In the genomic region with DNA sequence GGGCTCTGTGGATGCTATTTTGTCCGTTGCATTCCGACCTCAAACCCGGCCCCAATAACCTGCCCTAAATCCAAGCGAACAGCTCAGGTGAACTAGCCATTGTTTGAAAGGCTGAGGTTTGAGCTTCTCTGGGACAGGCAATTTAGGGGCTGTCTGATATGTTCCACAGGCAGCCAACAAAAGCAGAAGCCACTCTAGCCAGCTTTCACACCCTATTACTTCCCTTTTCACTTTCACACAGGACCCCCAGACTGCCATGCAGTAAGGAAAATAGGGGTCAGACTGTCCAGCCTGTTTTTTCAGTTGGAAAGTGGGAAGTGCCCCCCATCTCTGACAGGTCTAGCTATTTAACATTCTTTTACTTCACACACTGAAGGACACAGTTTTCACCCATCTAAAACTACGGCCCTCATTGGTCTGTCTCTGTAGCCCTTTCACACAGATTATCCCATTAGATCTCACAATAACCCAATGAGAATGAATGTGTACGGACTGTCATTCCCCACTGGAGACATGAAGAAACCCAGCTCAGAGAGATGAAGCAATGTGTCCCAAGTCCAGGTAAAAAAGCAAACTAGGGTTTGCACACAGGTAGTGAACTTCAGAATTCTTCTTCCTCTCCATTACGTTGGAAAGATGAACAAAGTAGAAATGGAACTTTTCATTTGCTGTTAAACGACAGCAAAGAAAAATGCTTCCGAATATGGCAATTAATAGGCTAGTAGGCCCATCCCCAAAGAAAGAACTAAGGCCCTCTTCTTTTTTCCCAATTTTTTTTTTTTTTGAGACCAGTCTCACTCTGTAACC, we compare ENCODE assay signal across 10 cellular contexts. TPM values are rescaled to one million over a fixed set of nuclear protein-coding genes. Genes with fewer than 3 reads are reported as not detected.
DNase-seq lines count a peak whose midpoint lies in the region; ATAC-seq and TF ChIP-seq lines count a peak whose summit lies in the region.
"Had no signal": no experiment of that assay in that cellular context is flagged by ENCODE, and none has a peak within 500 bp of the region (broad histone marks: within the 10 kb centered on the region; RNA-seq: fewer than 3 reads in every experiment).

No MANE protein-coding gene starts in this region.

- no peaks in the 10 kb centered on the region for H3K27me3 ChIP-seq in CD8-positive, alpha-beta T cell (ENCODE audit: insufficient read depth, low read length)
- H3K27me3 ChIP-seq in adipocyte (replicated peaks; ENCODE audit: control insufficient read depth, insufficient read depth, low read length) (no peaks in the 10 kb centered on the region), thyroid gland (no peaks in the 10 kb centered on the region)
- H3K27me3 ChIP-seq: left lung had no signal

- H3K36me3 ChIP-seq in CD8-positive, alpha-beta T cell (ENCODE audit: insufficient read depth, low read length) = no peaks in the 10 kb centered on the region
- H3K36me3 ChIP-seq in adipocyte (ENCODE audit: control insufficient read depth, insufficient read depth, low read length, severe bottlenecking) (no peaks in the 10 kb centered on the region), thyroid gland (no peaks in the 10 kb centered on the region)
- H3K36me3 ChIP-seq: left lung had no signal

- no peak for ATAC-seq in CD8-positive, alpha-beta T cell
- ATAC-seq in naive thymus-derived CD8-positive, alpha-beta T cell = no peak
- ATAC-seq in HG03442 (IDR thresholded peaks at IDR 0.05; ENCODE audit: unreplicated experiment) (no peak), HG03342 (IDR thresholded peaks at IDR 0.05; ENCODE audit: unreplicated experiment) (no peak), GM19455 (IDR thresholded peaks at IDR 0.05; ENCODE audit: unreplicated experiment) (no peak)
- ATAC-seq: left lung had no signal

- intact Hi-C loops in CD8-positive, alpha-beta T cell (cut with DNase I, micrococcal nuclease) = loop anchor here (2.0 to 5.0 kb wide), 5 partner anchors 14 to 1583 kb away; partner anchors contain the start of genes KIF9 (in 1 of the 2), KLHL18 (in 1 of the 2) and PFKFB4 (in 1 of the 2)
- intact Hi-C loops in thyroid gland (cut with DNase I) = no loop called here

- no peak overlapping the region for H3K4me3 ChIP-seq in CD8-positive, alpha-beta T cell (ENCODE audit: low read depth, low read length)
- H3K4me3 ChIP-seq in adipocyte (ENCODE audit: low read length) = peak overlapping the region; percentile 94
- no peak overlapping the region for H3K4me3 ChIP-seq in thyroid gland (replicated peaks in 1 of 3)

- no peak overlapping the region for H3K9ac ChIP-seq in adipocyte (ENCODE audit: low read length)

- no peak for DNase-seq in CD8-positive, alpha-beta T cell
- DNase-seq in KBM-7 (peak; percentile 76), adipocyte (ENCODE audit: low read depth) (no peak), thyroid gland (no peak)
- peak in 1 of 10 donors; percentile 27 for DNase-seq in naive thymus-derived CD8-positive, alpha-beta T cell
- DNase-seq: left lung, NCI-H1105 treated with DMSO at 0.1 percent for 48 hours had no signal

- H3K4me1 Mint-ChIP-seq in CD8-positive, alpha-beta T cell (ENCODE audit: low read depth) = peaks cover 74% of the 10 kb centered on the region
- H3K4me1 Mint-ChIP-seq in naive thymus-derived CD8-positive, alpha-beta T cell = peaks cover 45 to 85% (median 81%) of the 10 kb centered on the region in 4 donors

- CTCF ChIA-PET in CD8-positive, alpha-beta T cell (lab: Charles Lee) = interaction anchor here (1.0 to 3.0 kb wide), 2 partner anchors 20 to 24 kb away, joined by 3 to 15 read pairs; no protein-coding TSS in a partner anchor

- POLR2A ChIA-PET in CD8-positive, alpha-beta T cell (lab: Charles Lee) = interaction anchor here (1.2 kb wide), 1 partner anchor 27 kb away, joined by 5 read pairs; no protein-coding TSS in a partner anchor
- POLR2A ChIA-PET in naive thymus-derived CD8-positive, alpha-beta T cell (lab: Charles Lee) = interaction anchor here (0.7 to 3.3 kb wide), 2 partner anchors 34 to 46 kb away, joined by 3 to 25 read pairs; no protein-coding TSS in a partner anchor

- peaks cover 39% of the 10 kb centered on the region for H3K36me3 Mint-ChIP-seq in CD8-positive, alpha-beta T cell
- peaks cover 0 to 41% (median 6%) of the 10 kb centered on the region in 3 donors for H3K36me3 Mint-ChIP-seq in naive thymus-derived CD8-positive, alpha-beta T cell

- in situ Hi-C loops in KBM-7 (cut with MboI; ENCODE audit: low pct_unique_long_range_greater_than_20kb, low sequenced_read_pairs) = no loop called here

- peaks cover 66% of the 10 kb centered on the region for H3K4me1 ChIP-seq in CD8-positive, alpha-beta T cell (ENCODE audit: insufficient read depth, low read length)
- peaks cover 40% of the 10 kb centered on the region for H3K4me1 ChIP-seq in adipocyte (ENCODE audit: control insufficient read depth, insufficient read depth, low read length)
- H3K4me1 ChIP-seq in thyroid gland = peaks cover 23 to 46% of the 10 kb centered on the region in 2 donors

- TF ChIP-seq POLR2A in thyroid gland (IDR thresholded peaks at IDR 0.05) = no peak

- no peak overlapping the region for H3K27ac ChIP-seq in CD8-positive, alpha-beta T cell (ENCODE audit: low read depth, low read length)
- no peak overlapping the region for H3K27ac ChIP-seq in thyroid gland

- no peaks in the 10 kb centered on the region for H3K27me3 Mint-ChIP-seq in CD8-positive, alpha-beta T cell (ENCODE audit: low read depth)
- no peaks in the 10 kb centered on the region for H3K27me3 Mint-ChIP-seq in naive thymus-derived CD8-positive, alpha-beta T cell

- H3K9me3 Mint-ChIP-seq in CD8-positive, alpha-beta T cell = no peaks in the 10 kb centered on the region
- no peaks in the 10 kb centered on the region for H3K9me3 Mint-ChIP-seq in naive thymus-derived CD8-positive, alpha-beta T cell

- peak overlapping the region; percentile 82 for H3K27ac Mint-ChIP-seq in CD8-positive, alpha-beta T cell
- H3K27ac Mint-ChIP-seq in naive thymus-derived CD8-positive, alpha-beta T cell = peak overlapping the region in 9 of 10 donors; percentile 45 to 86 (median 71)

- TF ChIP-seq CTCF in CD8-positive, alpha-beta T cell (IDR thresholded peaks at IDR 0.05) = no peak
- no peak for TF ChIP-seq CTCF in thyroid gland (IDR thresholded peaks at IDR 0.05)

- H3K9me3 ChIP-seq in CD8-positive, alpha-beta T cell (ENCODE audit: low read length) = no peaks in the 10 kb centered on the region
- H3K9me3 ChIP-seq in adipocyte (ENCODE audit: control insufficient read depth, low read length) (no peaks in the 10 kb centered on the region), thyroid gland (no peaks in the 10 kb centered on the region)
- H3K9me3 ChIP-seq: left lung had no signal

- peak overlapping the region; percentile 74 for H3K4me3 Mint-ChIP-seq in CD8-positive, alpha-beta T cell
- H3K4me3 Mint-ChIP-seq in naive thymus-derived CD8-positive, alpha-beta T cell = peak overlapping the region; percentile 62 to 100 (median 78)

- WGBS in thyroid gland, 2 donors = 81 to 86% methylated on average over 9 of the region's 9 CpGs

RNA-seq across cellular contexts. Expression of gene CCDC12, which starts 1.9 kb away (rescaled TPM):
- 100 to 1,000 TPM in 1 of 2 experiments, 10 to 100 TPM in 1; 99.9 to 107 TPM for total RNA-seq in CD8-positive, alpha-beta T cell
- 10 to 100 TPM; 58.8 to 59.5 TPM for total RNA-seq in naive thymus-derived CD8-positive, alpha-beta T cell
- polyA plus RNA-seq in naive thymus-derived CD8-positive, alpha-beta T cell = 100 to 1,000 TPM in 2 of 3 donors, 10 to 100 TPM in 1; 81.9 to 106 (median 106) TPM
- 10 to 100 TPM; 43.2 to 60.6 (median 51.8) TPM for total RNA-seq in thyroid gland

RNA-seq across cellular contexts. Expression of gene NBEAL2, which starts 4.8 kb away (rescaled TPM):
- 100 to 1,000 TPM; 187 to 201 TPM for total RNA-seq in CD8-positive, alpha-beta T cell
- total RNA-seq in naive thymus-derived CD8-positive, alpha-beta T cell = 10 to 100 TPM; 40.7 to 46.0 TPM
- polyA plus RNA-seq in naive thymus-derived CD8-positive, alpha-beta T cell = 1 to 10 TPM in 2 of 3 donors, under 1 TPM in 1; 0.89 to 2.8 (median 1.9) TPM
- total RNA-seq in thyroid gland = 10 to 100 TPM; 19.4 to 38.6 (median 27.5) TPM

Comparison
In these comparisons a context has a peak if more than half of its experiments do, and no peak if none do; other contexts are left out.
1. RNA of gene NBEAL2, which starts 4.8 kb away (total RNA-seq): 187 to 201 TPM in CD8-positive, alpha-beta T cell; 40.7 to 46.0 TPM in naive thymus-derived CD8-positive, alpha-beta T cell and 19.4 to 38.6 TPM in thyroid gland; every median in the first group is over 4 times any median in the second.